In the genomic region with DNA sequence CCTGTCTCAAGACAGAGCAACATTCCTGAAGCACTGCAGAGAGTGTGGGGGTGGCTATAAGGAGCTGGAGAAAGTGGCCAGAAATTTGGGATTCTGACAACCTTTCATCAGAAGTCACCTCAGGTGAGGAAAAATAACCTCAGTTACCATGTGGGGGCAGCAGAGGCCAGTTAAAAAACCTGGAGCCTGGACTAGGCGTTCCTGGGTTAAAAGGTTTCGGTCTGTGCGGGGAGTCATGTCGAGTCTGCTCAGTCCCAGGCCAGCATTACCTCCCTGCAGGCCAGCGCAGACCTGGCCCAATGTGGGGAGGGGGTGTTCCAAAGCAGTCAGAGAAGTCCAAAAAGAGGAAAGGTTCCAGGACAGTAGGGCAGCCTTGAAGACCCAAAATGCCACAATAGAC, we compare ENCODE assay signal across 8 cellular contexts. TPM values are rescaled to one million over a fixed set of nuclear protein-coding genes. Genes with fewer than 3 reads are reported as not detected.
A peak's percentile ranks its signal among the peaks of the same experiment; 100 is the strongest.
DNase-seq lines count a peak whose midpoint lies in the region; ATAC-seq and TF ChIP-seq lines count a peak whose summit lies in the region.

No MANE protein-coding gene starts in this region.

- POLR2A ChIA-PET in CD4-positive, alpha-beta T cell (lab: Charles Lee) = no interaction called here

- H3K9me3 ChIP-seq in CD4-positive, alpha-beta T cell (ENCODE audit: control insufficient read depth, low read length) = no peaks in the 10 kb centered on the region
- H3K9me3 ChIP-seq in gastrocnemius medialis = no peaks in the 10 kb centered on the region
- H3K9me3 ChIP-seq in sigmoid colon = no peaks in the 10 kb centered on the region

- H3K36me3 Mint-ChIP-seq in CD4-positive, alpha-beta T cell (ENCODE audit: low read depth) = no peaks in the 10 kb centered on the region

- ATAC-seq in CD4-positive, alpha-beta T cell (ENCODE audit: poor library complexity) = no peak
- ATAC-seq in GM19351 (IDR thresholded peaks at IDR 0.05; ENCODE audit: unreplicated experiment) (peak; percentile 47), gastrocnemius medialis (no peak), HG03175 (IDR thresholded peaks at IDR 0.05; ENCODE audit: unreplicated experiment) (no peak)

- no peak overlapping the region for H3K4me3 ChIP-seq in epithelial cell of proximal tubule (ENCODE audit: low read depth, low read length)
- no peak overlapping the region for H3K4me3 ChIP-seq in gastrocnemius medialis
- H3K4me3 ChIP-seq in sigmoid colon = no peak overlapping the region

- no peak for TF ChIP-seq POLR2A in gastrocnemius medialis (IDR thresholded peaks at IDR 0.05)
- no peak for TF ChIP-seq POLR2A in sigmoid colon (IDR thresholded peaks at IDR 0.05)

- in situ Hi-C loops in gastrocnemius medialis (cut with MboI; ENCODE audit: low sequenced_read_pairs in 4 of 4) = loop anchor here in 1 of 4 donors (10.0 kb wide), 1 partner anchor 602 kb away; no protein-coding TSS in a partner anchor

- H3K4me3 Mint-ChIP-seq in CD4-positive, alpha-beta T cell = no peak overlapping the region

- no peaks in the 10 kb centered on the region for H3K9me3 Mint-ChIP-seq in CD4-positive, alpha-beta T cell

- peaks cover 23% of the 10 kb centered on the region for H3K27me3 Mint-ChIP-seq in CD4-positive, alpha-beta T cell

- H3K4me1 ChIP-seq in gastrocnemius medialis (no peaks in the 10 kb centered on the region), sigmoid colon (no peaks in the 10 kb centered on the region)

- 4 to 9% methylated on average over 5 of the region's 5 CpGs for WGBS in sigmoid colon, 2 donors

- H3K27me3 ChIP-seq in CD4-positive, alpha-beta T cell (ENCODE audit: control insufficient read depth, insufficient read depth, low read length) = peaks cover 9% of the 10 kb centered on the region
- H3K27me3 ChIP-seq in gastrocnemius medialis (no peaks in the 10 kb centered on the region), sigmoid colon (no peaks in the 10 kb centered on the region)

- peak in 6 of 10 experiments; percentile 3 to 33 (median 9) for DNase-seq in CD4-positive, alpha-beta T cell
- DNase-seq in RKO (ENCODE audit: low spot score) (peak; percentile 11), epithelial cell of proximal tubule (ENCODE audit: low read depth) (no peak), gastrocnemius medialis (no peak), sigmoid colon (no peak), hippocampal formation (lab: John Stamatoyannopoulos, UW) (no peak)

- H3K27ac Mint-ChIP-seq in CD4-positive, alpha-beta T cell = no peak overlapping the region

- no peak for TF ChIP-seq CTCF in CD4-positive, alpha-beta T cell (IDR thresholded peaks at IDR 0.05)
- TF ChIP-seq CTCF in epithelial cell of proximal tubule (conservative IDR thresholded peaks at IDR 0.05; ENCODE audit: low read depth, low read length) (peak; percentile 56), gastrocnemius medialis (IDR thresholded peaks at IDR 0.05 in 4 of 5, conservative IDR thresholded peaks at IDR 0.05 in 1 of 5) (peak in 3 of 5 experiments; percentile 25 to 41 (median 41)), sigmoid colon (IDR thresholded peaks at IDR 0.05) (peak in 2 of 4 experiments; percentile 18 to 23)

- no peak overlapping the region for H3K27ac ChIP-seq in CD4-positive, alpha-beta T cell (ENCODE audit: low read depth, low read length)
- no peak overlapping the region for H3K27ac ChIP-seq in gastrocnemius medialis
- no peak overlapping the region for H3K27ac ChIP-seq in sigmoid colon

- H3K4me1 Mint-ChIP-seq in CD4-positive, alpha-beta T cell (ENCODE audit: low read depth) = no peaks in the 10 kb centered on the region

- intact Hi-C loops in CD4-positive, alpha-beta T cell (cut with DNase I, micrococcal nuclease) = loop anchor here in 1 of 2 experiments (5.0 kb wide), 1 partner anchor 604 kb away; no protein-coding TSS in a partner anchor
- intact Hi-C loops in gastrocnemius medialis (cut with DNase I; ENCODE audit: low total_unique reads) = loop anchor here (2.0 kb wide), 1 partner anchor 126 kb away; no protein-coding TSS in a partner anchor
- intact Hi-C loops in sigmoid colon (cut with DNase I) = loop anchor here (5.0 kb wide), 1 partner anchor 604 kb away; no protein-coding TSS in a partner anchor

- CTCF ChIA-PET in CD4-positive, alpha-beta T cell (lab: Charles Lee) = no interaction called here

- TF ChIP-seq EP300 in sigmoid colon (IDR thresholded peaks at IDR 0.05) = no peak

- H3K36me3 ChIP-seq in gastrocnemius medialis (no peaks in the 10 kb centered on the region), sigmoid colon (no peaks in the 10 kb centered on the region)

RNA-seq across cellular contexts. Expression of a gene that starts 10.9 kb away (rescaled TPM):
- not detected for total RNA-seq in CD4-positive, alpha-beta T cell
- total RNA-seq in epithelial cell of proximal tubule (0.58 and 1.0 TPM in 2 replicates), gastrocnemius medialis (under 1 TPM in 1 of 4 donors, not detected in 3; 0.33 TPM), sigmoid colon (under 1 TPM in 2 of 4 donors, not detected in 2; 0.14 to 0.28 TPM)
- polyA plus RNA-seq in sigmoid colon = under 1 TPM; under 0.01 to 0.54 (median 0.23) TPM

Comparison
In these comparisons a context has a peak if more than half of its experiments do, and no peak if none do; other contexts are left out.
1. DNase-seq: peak in CD4-positive, alpha-beta T cell (6 of 10) and RKO (single experiment); none in epithelial cell of proximal tubule (single experiment), gastrocnemius medialis (0 of 2), sigmoid colon (single experiment) and hippocampal formation (0 of 2).